24 cellular contexts compared by ENCODE assay signal in the genomic region with DNA sequence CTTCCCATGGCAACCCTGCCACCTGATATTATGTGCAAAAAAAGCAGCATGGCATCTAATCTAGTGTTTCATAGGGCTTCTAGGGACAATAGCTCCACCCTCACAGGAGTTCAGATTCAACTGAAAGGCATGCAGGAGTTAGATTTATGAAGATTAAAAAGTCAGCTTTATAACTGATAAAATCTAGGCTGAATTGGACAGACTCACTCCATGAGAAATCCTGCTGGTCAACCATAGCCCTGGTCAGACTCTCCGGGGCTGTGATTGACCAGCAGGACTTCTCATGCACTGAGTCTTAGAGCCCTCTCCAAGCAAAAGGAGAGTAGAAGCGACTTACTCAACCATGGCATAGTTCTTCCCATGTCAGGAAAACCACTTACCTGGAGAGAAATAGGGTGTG.
"Had no signal": no experiment of that assay in that cellular context is flagged by ENCODE, and none has a peak within 500 bp of the region (broad histone marks: within the 10 kb centered on the region; RNA-seq: fewer than 3 reads in every experiment).

No MANE protein-coding gene starts in this region.

- H3K36me3 ChIP-seq: heart left ventricle, left lung, right atrium auricular region, spleen, tibial nerve, upper lobe of left lung had no signal

- DNase-seq: glutamatergic neuron; heart left ventricle; hypothalamus; kidney; left colon; left lung; mesendoderm; midbrain; mucosa of descending colon; naive thymus-derived CD4-positive, alpha-beta T cell; occipital lobe; small intestine; spleen; stimulated activated CD4-positive, alpha-beta T cell treated with anti-CD3 and anti-CD28 coated beads, Interleukin-4, amount 100 ng/mL, for 4 hours; stimulated activated CD8-positive, alpha-beta memory T cell treated with anti-CD3 and anti-CD28 coated beads, Interleukin-4, amount 100 ng/mL, for 48 hours; stimulated activated naive CD4-positive, alpha-beta T cell treated with Interleukin-2 at 50 U/mL for 16 hours; stimulated activated naive CD8-positive, alpha-beta T cell treated with anti-CD3 and anti-CD28 coated beads, Interleukin-15, amount 100 ng/mL, for 72 hours; substantia nigra; upper lobe of left lung had no signal

- H3K4me3 ChIP-seq: heart left ventricle, left lung, lung, mucosa of descending colon, right atrium auricular region, spleen, tibial nerve, upper lobe of left lung had no signal

- ATAC-seq: heart left ventricle; left colon; left lung; mucosa of descending colon; naive thymus-derived CD4-positive, alpha-beta T cell; sciatic nerve; stimulated activated memory B cell treated with anti-CD40 and anti-IgM and Interleukin-4, amounts not matched to agents 10 μg/mL and 1 μg/mL and 100 μg/mL, for 72 hours; stimulated activated naive CD8-positive, alpha-beta T cell treated with anti-CD3 and anti-CD28 coated beads, Interleukin-15, amount 100 ng/mL, for 72 hours had no signal

- H3K27ac ChIP-seq: heart left ventricle, left lung, right atrium auricular region, tibial nerve, upper lobe of left lung had no signal

- H3K4me1 ChIP-seq: heart left ventricle, left lung, right atrium auricular region, tibial nerve, upper lobe of left lung had no signal

- H3K9me3 ChIP-seq: mucosa of descending colon, right atrium auricular region, upper lobe of left lung had no signal

- H3K27me3 ChIP-seq: heart left ventricle, left lung, right atrium auricular region, spleen, tibial nerve, upper lobe of left lung had no signal
